25 cellular contexts compared by ENCODE assay signal in the genomic region with DNA sequence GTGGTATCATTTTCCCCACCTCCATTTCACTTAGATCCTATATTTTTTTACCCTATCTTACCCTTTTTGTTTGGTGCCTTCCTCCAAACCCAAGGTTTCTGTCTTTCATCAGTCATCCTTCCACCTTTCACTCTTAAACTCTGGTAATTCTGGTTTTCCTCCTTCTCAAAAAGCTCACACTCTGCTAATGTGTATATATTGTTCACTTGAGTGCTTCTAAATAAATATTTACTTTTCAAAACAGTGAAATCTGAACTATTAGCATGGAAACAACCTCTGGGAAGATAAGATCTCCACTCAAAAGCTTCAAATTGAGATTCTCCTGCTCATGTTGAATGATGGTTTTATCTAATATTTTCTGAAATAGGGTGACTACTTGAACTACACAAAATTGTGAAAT. TPM values are rescaled to one million over a fixed set of nuclear protein-coding genes. Genes with fewer than 3 reads are reported as not detected.
DNase-seq lines count a peak whose midpoint lies in the region; ATAC-seq, FAIRE-seq and TF ChIP-seq lines count a peak whose summit lies in the region.
"Had no signal": no experiment of that assay in that cellular context is flagged by ENCODE, and none has a peak within 500 bp of the region (broad histone marks: within the 10 kb centered on the region; RNA-seq: fewer than 3 reads in every experiment).

No MANE protein-coding gene starts in this region.

- POLR2A ChIA-PET in A673 (lab: Charles Lee; ENCODE audit: low non-redundant PET): no interaction called here

- H3K4me3 Mint-ChIP-seq in stimulated activated naive CD8-positive, alpha-beta T cell treated with anti-CD3 and anti-CD28 coated beads, Interleukin-15, Interleukin-2, amounts not matched to agents 100 ng/mL and 50 ng/mL, for 24 hours: no peak overlapping the region
- H3K4me3 Mint-ChIP-seq in central memory CD8-positive, alpha-beta T cell: no peak overlapping the region
- H3K4me3 Mint-ChIP-seq: activated CD4-positive, alpha-beta memory T cell treated with anti-CD3 and anti-CD28 coated beads for 36 hours; effector memory CD8-positive, alpha-beta T cell had no signal

- H3K9me3 Mint-ChIP-seq in stimulated activated naive CD8-positive, alpha-beta T cell treated with anti-CD3 and anti-CD28 coated beads, Interleukin-15, Interleukin-2, amounts not matched to agents 100 ng/mL and 50 ng/mL, for 24 hours: no peaks in the 10 kb centered on the region
- no peaks in the 10 kb centered on the region for H3K9me3 Mint-ChIP-seq in central memory CD8-positive, alpha-beta T cell
- H3K9me3 Mint-ChIP-seq: activated CD4-positive, alpha-beta memory T cell treated with anti-CD3 and anti-CD28 coated beads for 36 hours; effector memory CD8-positive, alpha-beta T cell had no signal

- peaks cover 37% of the 10 kb centered on the region for H3K4me1 Mint-ChIP-seq in stimulated activated naive CD8-positive, alpha-beta T cell treated with anti-CD3 and anti-CD28 coated beads, Interleukin-15, Interleukin-2, amounts not matched to agents 100 ng/mL and 50 ng/mL, for 24 hours (ENCODE audit: low read depth)
- peaks cover 19% of the 10 kb centered on the region for H3K4me1 Mint-ChIP-seq in central memory CD8-positive, alpha-beta T cell

- DNase-seq in stimulated activated naive CD8-positive, alpha-beta T cell treated with anti-CD3 and anti-CD28 coated beads, Interleukin-15, Interleukin-2, amounts not matched to agents 100 U/mL and 50 U/mL, for 24 hours: no peak
- DNase-seq in NCI-H2196 (lab: John Stamatoyannopoulos, UW; ENCODE audit: unreplicated experiment): peak; percentile 6
- no peak for DNase-seq in central memory CD8-positive, alpha-beta T cell (ENCODE audit: low spot score in 2 of 2)
- DNase-seq in A673 (ENCODE audit: low spot score): no peak
- no peak for DNase-seq in H54 (ENCODE audit: insufficient read length, low spot score)
- no peak for DNase-seq in D341Med (ENCODE audit: low spot score)
- DNase-seq: activated CD4-positive, alpha-beta memory T cell treated with anti-CD3 and anti-CD28 coated beads for 36 hours; activated gamma-delta T cell; activated T-cell treated with anti-CD3 and anti-CD28 coated beads for 4 hours; C1 segment of cervical spinal cord; DMS153; effector memory CD8-positive, alpha-beta T cell; foreskin fibroblast; GF-D8; heart right ventricle; left colon; NCI-H1694 treated with DMSO at 0.1 percent for 48 hours; substantia nigra; T-helper 9 cell had no signal

- H3K27ac Mint-ChIP-seq in stimulated activated naive CD8-positive, alpha-beta T cell treated with anti-CD3 and anti-CD28 coated beads, Interleukin-15, Interleukin-2, amounts not matched to agents 100 ng/mL and 50 ng/mL, for 24 hours: peak overlapping the region; percentile 50
- peak overlapping the region; percentile 17 for H3K27ac Mint-ChIP-seq in central memory CD8-positive, alpha-beta T cell (ENCODE audit: low read depth)
- H3K27ac Mint-ChIP-seq: activated CD4-positive, alpha-beta memory T cell treated with anti-CD3 and anti-CD28 coated beads for 36 hours had no signal

- ATAC-seq in stimulated activated naive CD8-positive, alpha-beta T cell treated with anti-CD3 and anti-CD28 coated beads, Interleukin-15, Interleukin-2, amounts not matched to agents 100 U/mL and 50 U/mL, for 24 hours: no peak
- ATAC-seq in central memory CD8-positive, alpha-beta T cell (replicated peaks; ENCODE audit: extremely low read depth, poor library complexity, severe bottlenecking): no peak
- no peak for ATAC-seq in HG03108 (IDR thresholded peaks at IDR 0.05; ENCODE audit: unreplicated experiment)
- ATAC-seq: effector memory CD8-positive, alpha-beta T cell; heart right ventricle; left colon; Right ventricle myocardium inferior had no signal

- no peaks in the 10 kb centered on the region for H3K36me3 ChIP-seq in A673 (ENCODE audit: insufficient read depth, low read length, poor library complexity, severe bottlenecking)
- H3K36me3 ChIP-seq: breast epithelium had no signal

- H3K27me3 ChIP-seq in A673 (replicated peaks; ENCODE audit: insufficient read depth, low read depth, low read length, poor library complexity): no peaks in the 10 kb centered on the region
- H3K27me3 ChIP-seq: breast epithelium, heart right ventricle had no signal

- no TSS peak for BruUV-seq in A673 (replicated peaks; lab: Mats Ljungman, UMichigan)

- CTCF ChIA-PET in A673 (lab: Charles Lee): interaction anchor here (0.7 kb wide), 1 partner anchor 11 kb away, joined by 4 read pairs; no protein-coding TSS in a partner anchor

- FAIRE-seq in H54 (lab: Jason Lieb, UNC): no peak

- peaks cover 9% of the 10 kb centered on the region for H3K4me1 ChIP-seq in A673 (ENCODE audit: insufficient read depth, low read length, poor library complexity, severe bottlenecking)
- H3K4me1 ChIP-seq: breast epithelium had no signal

- TF ChIP-seq CTCF in A673 (conservative IDR thresholded peaks at IDR 0.05; ENCODE audit: low read depth, low read length): no peak

- no peak overlapping the region for H3K27ac ChIP-seq in A673 (ENCODE audit: low read depth, low read length, poor library complexity, severe bottlenecking)
- H3K27ac ChIP-seq: breast epithelium, coronary artery, heart right ventricle, skin epidermis had no signal

- H3K36me3 Mint-ChIP-seq in stimulated activated naive CD8-positive, alpha-beta T cell treated with anti-CD3 and anti-CD28 coated beads, Interleukin-15, Interleukin-2, amounts not matched to agents 100 ng/mL and 50 ng/mL, for 24 hours (ENCODE audit: low read depth): peaks cover 12% of the 10 kb centered on the region
- H3K36me3 Mint-ChIP-seq in central memory CD8-positive, alpha-beta T cell (ENCODE audit: insufficient read depth): no peaks in the 10 kb centered on the region

- no peaks in the 10 kb centered on the region for H3K27me3 Mint-ChIP-seq in stimulated activated naive CD8-positive, alpha-beta T cell treated with anti-CD3 and anti-CD28 coated beads, Interleukin-15, Interleukin-2, amounts not matched to agents 100 ng/mL and 50 ng/mL, for 24 hours
- H3K27me3 Mint-ChIP-seq in central memory CD8-positive, alpha-beta T cell: no peaks in the 10 kb centered on the region
- H3K27me3 Mint-ChIP-seq: activated CD4-positive, alpha-beta memory T cell treated with anti-CD3 and anti-CD28 coated beads for 36 hours; effector memory CD8-positive, alpha-beta T cell had no signal

- no peak for TF ChIP-seq POLR2A in H54 (IDR thresholded peaks at IDR 0.05; ENCODE audit: low read depth, low read length)

- H3K9me3 ChIP-seq in A673 (ENCODE audit: low read depth, low read length, poor library complexity, severe bottlenecking): no peaks in the 10 kb centered on the region
- H3K9me3 ChIP-seq: breast epithelium, heart right ventricle had no signal

- H3K4me3 ChIP-seq in A673 (ENCODE audit: low read depth, low read length, poor library complexity, severe bottlenecking): no peak overlapping the region
- H3K4me3 ChIP-seq: breast epithelium, coronary artery, heart right ventricle, skin epidermis had no signal

- intact Hi-C loops in A673 (cut with micrococcal nuclease; ENCODE audit: unreplicated experiment): no loop called here

RNA-seq across cellular contexts. Expression of a gene that starts 21.5 kb away (rescaled TPM):
- 37.7 TPM in 2 replicates for total RNA-seq in A673 (2021)
